In the genomic region with DNA sequence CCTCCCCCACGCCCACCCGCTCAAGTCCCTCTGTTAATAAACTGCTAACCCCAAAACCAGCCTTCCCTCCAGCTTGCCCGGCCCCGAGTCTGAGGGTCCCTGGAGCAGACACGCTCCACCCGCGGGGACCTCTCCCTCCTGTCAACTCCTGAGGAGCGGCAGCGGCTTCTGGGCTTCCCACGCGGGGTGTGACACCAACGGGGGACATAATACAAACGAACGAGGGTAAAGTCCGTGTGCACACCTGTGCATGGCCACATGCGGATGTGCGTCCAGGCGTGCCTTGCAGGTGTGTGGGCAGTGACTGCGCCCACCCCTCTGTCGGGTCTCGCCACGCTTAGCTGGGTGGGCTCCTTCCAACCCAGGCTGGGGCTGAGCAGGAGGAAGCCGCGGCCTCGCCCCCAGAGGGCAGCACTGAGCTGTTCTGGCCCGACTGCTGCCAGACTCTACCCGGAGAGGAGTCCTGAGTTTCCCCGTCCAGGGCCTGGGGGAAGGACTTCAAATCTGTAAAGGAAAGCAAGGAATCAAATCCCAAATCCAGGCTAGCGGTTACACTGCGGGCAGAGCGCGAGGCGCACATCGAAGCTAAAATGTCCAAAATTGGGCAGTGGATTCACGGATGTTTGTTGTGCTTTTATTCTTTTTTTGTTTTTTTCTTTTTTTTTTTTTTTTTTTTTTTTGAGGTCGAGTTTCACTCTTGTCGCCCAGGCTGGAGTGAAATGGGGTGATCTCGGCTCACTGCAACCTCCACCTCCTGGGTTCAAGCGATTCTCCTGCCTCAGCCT, we compare ENCODE assay signal across 8 cellular contexts. TPM values are rescaled to one million over a fixed set of nuclear protein-coding genes. Genes with fewer than 3 reads are reported as not detected.
DNase-seq lines count a peak whose midpoint lies in the region; ATAC-seq and TF ChIP-seq lines count a peak whose summit lies in the region.

No MANE protein-coding gene starts in this region.

- H3K27me3 ChIP-seq in osteoblast (ENCODE audit: insufficient read depth, low read length): no peaks in the 10 kb centered on the region

- TF ChIP-seq CTCF in 22Rv1 (IDR thresholded peaks at IDR 0.05) (peak; percentile 92), osteoblast (IDR thresholded peaks at IDR 0.05; ENCODE audit: extremely low read depth, low read depth, low read length) (peak; percentile 93)

- DNase-seq in MV-4-11 (lab: John Stamatoyannopoulos, UW) (peak; percentile 73), glomerular visceral epithelial cell (ENCODE audit: extremely low spot score) (peak; percentile 84), osteoblast (ENCODE audit: insufficient read length, low spot score, missing footprints) (peak; percentile 98), superior temporal gyrus (ENCODE audit: extremely low spot score) (peak; percentile 77)
- DNase-seq in activated naive CD4-positive, alpha-beta T cell treated with anti-CD3 and anti-CD28 coated beads, Interleukin-2, amount 50 U/mL, for 16 hours: peak; percentile 86

- ATAC-seq in GM18907 (IDR thresholded peaks at IDR 0.05; ENCODE audit: unreplicated experiment) (peak; percentile 44), SK-N-SH treated with all-trans-retinoic acid at 6 μM for 48 hours (peak; percentile 98)

- no peaks in the 10 kb centered on the region for H4K20me1 ChIP-seq in osteoblast (ENCODE audit: insufficient read depth, low read length)

- H3K4me2 ChIP-seq in osteoblast (ENCODE audit: insufficient read depth, low read length): peak overlapping the region; percentile 94

- H3K36me3 ChIP-seq in osteoblast (ENCODE audit: insufficient read depth, low read length): no peaks in the 10 kb centered on the region

- H3K79me2 ChIP-seq in osteoblast (ENCODE audit: insufficient read depth, low read length): no peaks in the 10 kb centered on the region

- 0 out of 2 replicates have a peak overlapping the region, but pooled peaks have one; percentile 10 for H3K27ac ChIP-seq in 22Rv1
- peak overlapping the region; percentile 52 for H3K27ac ChIP-seq in osteoblast (ENCODE audit: low read depth, low read length)

- peak overlapping the region; percentile 72 for H3K4me3 ChIP-seq in osteoblast (ENCODE audit: insufficient read depth, low read length)

- peaks cover 16% of the 10 kb centered on the region for H3K4me1 ChIP-seq in osteoblast (ENCODE audit: insufficient read depth, low read length)

- H3K9me3 ChIP-seq in osteoblast (ENCODE audit: low read depth, low read length): no peaks in the 10 kb centered on the region

- H2AFZ ChIP-seq in osteoblast (ENCODE audit: low read length): peak overlapping the region; percentile 97

TF ChIP-seq in SK-N-SH treated with all-trans-retinoic acid at 6 μM for 48 hours, 23 proteins besides CTCF, POLR2A, EP300 and RAD21 (continues in another document):
- TF ChIP-seq OSR1 (CRISPR knock-in tag; IDR thresholded peaks at IDR 0.05) (no peak), ZNF565 (CRISPR knock-in tag; conservative IDR thresholded peaks at IDR 0.05; ENCODE audit: low read depth) (no peak), ZFP30 (CRISPR knock-in tag; IDR thresholded peaks at IDR 0.05) (no peak), CSDC2 (CRISPR knock-in tag; IDR thresholded peaks at IDR 0.05) (no peak), ZFP3 (CRISPR knock-in tag; IDR thresholded peaks at IDR 0.05) (no peak), ISL1 (CRISPR knock-in tag; IDR thresholded peaks at IDR 0.05) (no peak), TCF4 (CRISPR knock-in tag; IDR thresholded peaks at IDR 0.05; ENCODE audit: borderline replicate concordance) (no peak), GLIS3 (CRISPR knock-in tag; IDR thresholded peaks at IDR 0.05) (no peak), CSRNP3 (CRISPR knock-in tag; IDR thresholded peaks at IDR 0.05) (no peak), TSHZ2 (CRISPR knock-in tag; IDR thresholded peaks at IDR 0.05) (no peak), ESRRG (CRISPR knock-in tag; IDR thresholded peaks at IDR 0.05) (no peak), ZC3H10 (CRISPR knock-in tag; IDR thresholded peaks at IDR 0.05) (no peak), ARNTL (CRISPR knock-in tag; IDR thresholded peaks at IDR 0.05; ENCODE audit: borderline replicate concordance, low read depth) (no peak), ZNF70 (CRISPR knock-in tag; IDR thresholded peaks at IDR 0.05) (no peak), TOX (CRISPR knock-in tag; IDR thresholded peaks at IDR 0.05; ENCODE audit: borderline replicate concordance) (no peak), PATZ1 (CRISPR knock-in tag; IDR thresholded peaks at IDR 0.05; ENCODE audit: borderline replicate concordance) (no peak)
- TF ChIP-seq, protein P1, sequence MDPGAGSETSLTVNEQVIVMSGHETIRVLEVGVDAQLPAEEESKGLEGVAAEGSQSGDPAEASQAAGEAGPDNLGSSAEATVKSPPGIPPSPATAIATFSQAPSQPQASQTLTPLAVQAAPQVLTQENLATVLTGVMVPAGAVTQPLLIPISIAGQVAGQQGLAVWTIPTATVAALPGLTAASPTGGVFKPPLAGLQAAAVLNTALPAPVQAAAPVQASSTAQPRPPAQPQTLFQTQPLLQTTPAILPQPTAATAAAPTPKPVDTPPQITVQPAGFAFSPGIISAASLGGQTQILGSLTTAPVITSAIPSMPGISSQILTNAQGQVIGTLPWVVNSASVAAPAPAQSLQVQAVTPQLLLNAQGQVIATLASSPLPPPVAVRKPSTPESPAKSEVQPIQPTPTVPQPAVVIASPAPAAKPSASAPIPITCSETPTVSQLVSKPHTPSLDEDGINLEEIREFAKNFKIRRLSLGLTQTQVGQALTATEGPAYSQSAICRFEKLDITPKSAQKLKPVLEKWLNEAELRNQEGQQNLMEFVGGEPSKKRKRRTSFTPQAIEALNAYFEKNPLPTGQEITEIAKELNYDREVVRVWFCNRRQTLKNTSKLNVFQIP (CRISPR knock-in tag; IDR thresholded peaks at IDR 0.05; ENCODE audit: borderline replicate concordance, low read depth): no peak
- TF ChIP-seq, protein P2, sequence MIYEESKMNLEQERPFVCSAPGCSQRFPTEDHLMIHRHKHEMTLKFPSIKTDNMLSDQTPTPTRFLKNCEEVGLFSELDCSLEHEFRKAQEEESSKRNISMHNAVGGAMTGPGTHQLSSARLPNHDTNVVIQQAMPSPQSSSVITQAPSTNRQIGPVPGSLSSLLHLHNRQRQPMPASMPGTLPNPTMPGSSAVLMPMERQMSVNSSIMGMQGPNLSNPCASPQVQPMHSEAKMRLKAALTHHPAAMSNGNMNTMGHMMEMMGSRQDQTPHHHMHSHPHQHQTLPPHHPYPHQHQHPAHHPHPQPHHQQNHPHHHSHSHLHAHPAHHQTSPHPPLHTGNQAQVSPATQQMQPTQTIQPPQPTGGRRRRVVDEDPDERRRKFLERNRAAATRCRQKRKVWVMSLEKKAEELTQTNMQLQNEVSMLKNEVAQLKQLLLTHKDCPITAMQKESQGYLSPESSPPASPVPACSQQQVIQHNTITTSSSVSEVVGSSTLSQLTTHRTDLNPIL (CRISPR knock-in tag; IDR thresholded peaks at IDR 0.05; ENCODE audit: low read depth): no peak

RNA-seq across cellular contexts. Expression of gene KRT17, which starts 24.2 kb away (rescaled TPM):
- 4.3 and 4.7 TPM in 2 replicates for total RNA-seq in osteoblast

RNA-seq across cellular contexts. Expression of gene KRT16, which starts 36.0 kb away (rescaled TPM):
- total RNA-seq in osteoblast: 4.3 and 5.6 TPM in 2 replicates

RNA-seq across cellular contexts. Expression of gene EIF1, which starts 40.1 kb away (rescaled TPM):
- total RNA-seq in osteoblast: 94.5 and 101 TPM in 2 replicates

Comparison
In these comparisons a context has a peak if more than half of its experiments do, and no peak if none do; other contexts are left out.
1. Peak in every context shown above with its lines: DNase-seq, ATAC-seq, H3K4me3 ChIP-seq and H3K27ac ChIP-seq.